ENCODE assay signal across 8 cellular contexts in the genomic region with DNA sequence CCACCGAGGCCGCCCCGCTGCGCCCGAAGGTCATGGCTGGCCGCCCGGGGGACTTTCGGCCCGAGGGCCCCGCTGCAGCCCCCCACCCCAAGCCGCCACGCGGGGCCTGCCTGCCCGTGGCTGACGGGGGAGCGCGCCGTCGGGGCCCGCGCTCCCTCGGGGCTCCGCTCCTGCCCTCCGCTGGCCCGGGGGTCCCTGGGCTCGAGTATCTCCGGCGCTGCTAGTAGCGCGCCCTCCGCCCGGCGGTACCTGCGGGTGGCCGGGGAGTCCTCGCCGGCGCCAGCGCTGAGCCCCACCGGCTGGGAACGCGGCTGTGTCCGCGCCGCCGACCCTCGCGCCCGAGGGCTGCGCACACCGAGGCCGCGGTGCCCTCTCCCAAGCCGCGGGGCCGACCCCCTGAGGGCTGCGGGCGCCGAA. TPM values are rescaled to one million over a fixed set of nuclear protein-coding genes. Genes with fewer than 3 reads are reported as not detected.
DNase-seq lines count a peak whose midpoint lies in the region; ATAC-seq, FAIRE-seq and TF ChIP-seq lines count a peak whose summit lies in the region.

No MANE protein-coding gene starts in this region.

- H3K79me1 ChIP-seq in H1 (ENCODE audit: low read depth, low read length), result peaks cover 6% of the 10 kb centered on the region

- H3K56ac ChIP-seq in H1 (replicated peaks; ENCODE audit: insufficient read length, low read depth, low read length), result no peak overlapping the region

- H2BK12ac ChIP-seq in H1 (ENCODE audit: low read depth, low read length), result no peak overlapping the region

- no peaks in the 10 kb centered on the region; a peak in 1 of 7 replicates for H3K27me3 ChIP-seq in H1 (replicated peaks in 1 of 4; ENCODE audit: control insufficient read depth in 3 of 4, extremely low read depth in 1 of 4, insufficient read depth in 3 of 4, low read length in 3 of 4)
- H3K27me3 ChIP-seq in rectal smooth muscle tissue (ENCODE audit: control insufficient read depth, insufficient read depth, low read length), result no peaks in the 10 kb centered on the region

- no peak overlapping the region for H3K23ac ChIP-seq in H1 (ENCODE audit: insufficient read length)

- H3K4me3 ChIP-seq in H1 (ENCODE audit: extremely low read depth in 1 of 4, insufficient read depth in 2 of 4, low read depth in 3 of 4, low read length in 4 of 4), result peak overlapping the region; percentile 67 to 93 (median 79)
- peak overlapping the region; percentile 52 for H3K4me3 ChIP-seq in rectal smooth muscle tissue (ENCODE audit: low read length)

- peak overlapping the region; percentile 87 for H4K91ac ChIP-seq in H1 (replicated peaks; ENCODE audit: insufficient read length, low read length)

- no peak overlapping the region for H2BK120ac ChIP-seq in H1 (replicated peaks; ENCODE audit: low read depth, low read length)

- no peak overlapping the region for H2BK15ac ChIP-seq in H1 (ENCODE audit: low read length)

- peaks cover 38 to 59% of the 10 kb centered on the region in 2 experiments for H3K79me2 ChIP-seq in H1 (ENCODE audit: control insufficient read depth in 1 of 2, insufficient read depth in 2 of 2, low read length in 2 of 2)

- 1% methylated on average over 36 of the region's 59 CpGs; no CpG with 5 or more reads in 1 of the 2 experiments for WGBS in H1 (ENCODE audit: extremely low coverage in 1 of 2, insufficient coverage in 1 of 2, insufficient read length in 1 of 2, insufficient replicate concordance in 2 of 2, low coverage in 1 of 2, low lambda C conversion rate in 2 of 2, missing lambda C conversion rate in 1 of 2), 2 experiments

- FAIRE-seq in H1 (lab: Jason Lieb, UNC), result no peak

- no peak overlapping the region for H3K4ac ChIP-seq in H1 (replicated peaks; ENCODE audit: insufficient read length, low read depth, low read length)

- no peak overlapping the region for H3K27ac ChIP-seq in H1 (ENCODE audit: low read depth, low read length)
- no peak overlapping the region for H3K27ac ChIP-seq in rectal smooth muscle tissue (ENCODE audit: low read depth, low read length)

- H2BK5ac ChIP-seq in H1 (ENCODE audit: low read depth, low read length), result no peak overlapping the region

- H3K9me3 ChIP-seq in H1 (ENCODE audit: insufficient read depth in 2 of 2, low read depth in 1 of 2, low read length in 1 of 2), result no peaks in the 10 kb centered on the region

- peak overlapping the region; percentile 56 for H4K5ac ChIP-seq in H1 (ENCODE audit: insufficient read length, low read depth, low read length)

- H3K23me2 ChIP-seq in H1 (ENCODE audit: low read depth, low read length), result peaks cover 32% of the 10 kb centered on the region

- no peak overlapping the region for H2AFZ ChIP-seq in H1 (ENCODE audit: low read length)

- TF ChIP-seq POLR2A in H1 (IDR thresholded peaks at IDR 0.05; ENCODE audit: control extremely low read depth in 1 of 2, low read depth in 2 of 2, low read length in 2 of 2), result no peak

- H2AK5ac ChIP-seq in H1 (ENCODE audit: low read depth, low read length), result no peak overlapping the region

- H3K4me1 ChIP-seq in H1 (replicated peaks in 1 of 4; ENCODE audit: control insufficient read depth in 3 of 4, insufficient read depth in 4 of 4, low read length in 3 of 4) (peaks cover 4 to 9% (median 5%) of the 10 kb centered on the region in 4 experiments; a peak in 6 of 7 replicates), rectal smooth muscle tissue (ENCODE audit: control insufficient read depth, insufficient read depth, low read length) (no peaks in the 10 kb centered on the region)

- peak; percentile 30 for ATAC-seq in GM19023 (IDR thresholded peaks at IDR 0.05; ENCODE audit: unreplicated experiment)
- peak; percentile 15 for ATAC-seq in HG03520 (IDR thresholded peaks at IDR 0.05; ENCODE audit: unreplicated experiment)
- no peak for ATAC-seq in HG03097 (IDR thresholded peaks at IDR 0.05; ENCODE audit: low FRiP score, unreplicated experiment)

- no peak for TF ChIP-seq RAD21 in H1 (IDR thresholded peaks at IDR 0.05 in 1 of 2, conservative IDR thresholded peaks at IDR 0.05 in 1 of 2; ENCODE audit: low read depth in 2 of 2, low read length in 2 of 2)

- peaks cover 16 to 23% of the 10 kb centered on the region in 2 experiments for H4K20me1 ChIP-seq in H1 (replicated peaks in 1 of 2; ENCODE audit: control insufficient read depth in 1 of 2, insufficient read depth in 2 of 2, low read length in 2 of 2)

- no peak for TF ChIP-seq CTCF in H1 (IDR thresholded peaks at IDR 0.05; ENCODE audit: control extremely low read depth in 1 of 3, insufficient read depth in 1 of 3, low read depth in 1 of 3, low read length in 3 of 3)

- peak overlapping the region; percentile 60 for H3K18ac ChIP-seq in H1 (ENCODE audit: extremely low read depth, low read length)

- CTCF ChIA-PET in H1 (lab: Charles Lee; ENCODE audit: partially characterized antibody), result interaction anchor here (1.1 to 1.2 kb wide), 2 partner anchors 136 to 165 kb away, joined by 3 to 4 read pairs; no protein-coding TSS in a partner anchor

- H3K36me3 ChIP-seq in H1 (ENCODE audit: control insufficient read depth in 2 of 4, insufficient read depth in 4 of 4, low read length in 3 of 4), result peaks cover 0 to 36% (median 0%) of the 10 kb centered on the region in 4 experiments; a peak in 2 of 8 replicates
- no peaks in the 10 kb centered on the region for H3K36me3 ChIP-seq in rectal smooth muscle tissue (ENCODE audit: control insufficient read depth, insufficient read depth, low read length)

- no peak overlapping the region for H3K14ac ChIP-seq in H1 (ENCODE audit: insufficient read length)

- peak overlapping the region; percentile 88 for H4K8ac ChIP-seq in H1 (ENCODE audit: extremely low read depth, insufficient read depth, low read length)

- POLR2A ChIA-PET in H1 (lab: Charles Lee; ENCODE audit: partially characterized antibody), result interaction anchor here (0.6 to 1.8 kb wide), 10 partner anchors 8 to 133 kb away, joined by 3 to 8 read pairs (median 3); a partner anchor contains a TSS

- no peak overlapping the region for H2BK20ac ChIP-seq in H1 (ENCODE audit: low read length)

- DNase-seq in H1 (ENCODE audit: low read depth in 1 of 2, low spot score in 2 of 2) (no peak), hepatic stellate cell (ENCODE audit: low spot score) (no peak), DMS 273 (lab: John Stamatoyannopoulos, UW; ENCODE audit: unreplicated experiment) (no peak), DMS 273 treated with DMSO at 0.1 percent for 48 hours (lab: John Stamatoyannopoulos, UW) (no peak)

- no peak for TF ChIP-seq EP300 in H1 (IDR thresholded peaks at IDR 0.05; ENCODE audit: borderline replicate concordance in 1 of 2, low read depth in 2 of 2, low read length in 2 of 2)

- peak overlapping the region; percentile 71 to 93 for H3K4me2 ChIP-seq in H1 (ENCODE audit: insufficient read depth in 1 of 2, low read depth in 2 of 2, low read length in 2 of 2)

- peak overlapping the region in 3 of 4 experiments; percentile 51 to 92 (median 54); a peak in 5 of 7 replicates for H3K9ac ChIP-seq in H1 (replicated peaks in 1 of 4; ENCODE audit: extremely low read depth in 1 of 4, low read depth in 3 of 4, low read length in 3 of 4)
- H3K9ac ChIP-seq in rectal smooth muscle tissue (ENCODE audit: low read length), result no peak overlapping the region

TF ChIP-seq in H1, 55 proteins besides CTCF, POLR2A, EP300 and RAD21:
- TF ChIP-seq SRF (IDR thresholded peaks at IDR 0.05; ENCODE audit: low read depth, low read length) (no peak), KDM4A (IDR thresholded peaks at IDR 0.05; ENCODE audit: low read depth, low read length, severe bottlenecking) (peak; percentile 63), RBBP5 (IDR thresholded peaks at IDR 0.05; ENCODE audit: borderline replicate concordance, low read depth, low read length) (peak; percentile 18; the same call in 1 of the 2 replicates), CHD1 (IDR thresholded peaks at IDR 0.05; ENCODE audit: low read depth, low read length) (no peak), SP2 (IDR thresholded peaks at IDR 0.05; ENCODE audit: low read length) (no peak), YY1 (IDR thresholded peaks at IDR 0.05; ENCODE audit: low read depth, low read length) (no peak), JUN (IDR thresholded peaks at IDR 0.05; ENCODE audit: low read depth, low read length) (no peak), PHF8 (conservative IDR thresholded peaks at IDR 0.05; ENCODE audit: low read depth, low read length) (peak; percentile 47; the same call in 1 of the 2 replicates), ASH2L (IDR thresholded peaks at IDR 0.05; ENCODE audit: low read length) (peak; percentile 25), SIN3A (conservative IDR thresholded peaks at IDR 0.05 in 1 of 2, IDR thresholded peaks at IDR 0.05 in 1 of 2; ENCODE audit: low read depth in 1 of 2, low read length in 2 of 2) (0 out of 4 replicates have a peak, but pooled peaks of 1 of the 2 experiments have one; percentile 57)
- TF ChIP-seq, protein P1, sequence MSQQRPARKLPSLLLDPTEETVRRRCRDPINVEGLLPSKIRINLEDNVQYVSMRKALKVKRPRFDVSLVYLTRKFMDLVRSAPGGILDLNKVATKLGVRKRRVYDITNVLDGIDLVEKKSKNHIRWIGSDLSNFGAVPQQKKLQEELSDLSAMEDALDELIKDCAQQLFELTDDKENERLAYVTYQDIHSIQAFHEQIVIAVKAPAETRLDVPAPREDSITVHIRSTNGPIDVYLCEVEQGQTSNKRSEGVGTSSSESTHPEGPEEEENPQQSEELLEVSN (IDR thresholded peaks at IDR 0.05), result no peak
- TF ChIP-seq, protein P2, sequence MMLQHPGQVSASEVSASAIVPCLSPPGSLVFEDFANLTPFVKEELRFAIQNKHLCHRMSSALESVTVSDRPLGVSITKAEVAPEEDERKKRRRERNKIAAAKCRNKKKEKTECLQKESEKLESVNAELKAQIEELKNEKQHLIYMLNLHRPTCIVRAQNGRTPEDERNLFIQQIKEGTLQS (IDR thresholded peaks at IDR 0.05; ENCODE audit: insufficient read depth, low read depth, low read length), result no peak

RNA-seq across cellular contexts. Expression of a gene that starts 0.3 kb away (rescaled TPM):
- total RNA-seq in H1 (2021; fragmentation: NEBNext Ultra II Directional; extraction: Animal tissue kit (Norgen Biotek cat#: 25700)), result 21.3 and 22.3 TPM in 2 replicates
- 7.8 and 8.1 TPM in 2 replicates for polyA plus RNA-seq in H1 (2011; rRNA removed)
- polyA plus RNA-seq in H1 (2011; cell fraction: cytosol; rRNA removed), result 9.0 TPM
- polyA plus RNA-seq in H1 (2011; cell fraction: nucleus; rRNA removed), result 8.7 TPM
- 3.8 to 5.6 TPM (median 4.6 TPM) in 4 replicates for polyA plus RNA-seq in H1 (2012, experiment 1 of 2)
- polyA plus RNA-seq in H1 (2012, experiment 2 of 2), result 0.76 TPM
- 3.3 TPM for polyA plus RNA-seq in H1 (2013, experiment 1 of 2)
- polyA plus RNA-seq in H1 (2013, experiment 2 of 2), result 3.3 TPM
- polyA minus RNA-seq in H1 (2011; rRNA and poly(A)+ RNA removed), result 27.2 and 35.7 TPM in 2 replicates
- polyA minus RNA-seq in H1 (2011; cell fraction: cytosol; rRNA and poly(A)+ RNA removed), result 33.7 TPM
- 59.9 TPM for polyA minus RNA-seq in H1 (2011; cell fraction: nucleus; rRNA and poly(A)+ RNA removed)
